8 cellular contexts compared by ENCODE assay signal in the genomic region with DNA sequence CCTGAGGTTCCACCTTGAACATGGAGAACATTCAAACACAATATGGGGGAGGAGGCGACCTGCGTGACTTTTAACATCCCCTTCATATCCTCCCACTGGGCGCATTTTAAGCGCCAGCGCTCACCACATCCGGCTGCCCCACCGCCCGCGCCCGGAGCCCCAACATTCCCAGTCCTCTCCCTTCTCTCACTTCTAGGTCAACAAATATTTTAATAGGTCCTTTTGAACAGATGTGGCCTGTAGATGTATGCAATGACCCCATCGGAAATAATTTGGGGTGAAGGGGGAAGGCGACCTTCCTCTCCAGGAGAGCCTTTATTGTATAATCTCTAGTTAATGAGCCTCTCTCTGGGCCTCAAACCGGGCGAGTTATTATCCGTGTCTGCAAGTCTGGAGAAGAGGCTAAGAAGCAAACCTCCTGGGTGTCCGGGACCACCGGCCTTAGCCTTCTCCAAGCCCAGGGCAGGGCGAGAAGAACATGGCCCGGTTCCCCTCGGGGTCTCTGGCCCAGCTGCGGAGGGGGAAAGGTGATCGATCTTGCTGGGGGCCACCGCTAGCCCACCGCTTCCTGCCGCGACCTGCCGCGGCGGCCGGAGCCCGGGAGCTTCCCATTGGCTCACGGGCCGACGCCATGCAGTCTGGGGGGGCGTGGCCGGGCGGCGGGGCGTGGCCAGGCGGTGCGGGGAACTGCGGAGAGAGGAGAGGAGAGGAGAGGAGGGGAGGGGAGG.
A peak's percentile ranks its signal among the peaks of the same experiment; 100 is the strongest.
DNase-seq lines count a peak whose midpoint lies in the region; ATAC-seq, FAIRE-seq and TF ChIP-seq lines count a peak whose summit lies in the region.

No MANE protein-coding gene starts in this region.

- H3K9me3 Mint-ChIP-seq in central memory CD8-positive, alpha-beta T cell: no peaks in the 10 kb centered on the region

- DNase-seq in GM19239 (ENCODE audit: insufficient read length, low spot score) (peak; percentile 56), HUDEP-2 (lab: John Stamatoyannopoulos, UW; ENCODE audit: unreplicated experiment in 76 of 76) (peak in 43 of 76 experiments; percentile 0 to 65 (median 23)), WERI-Rb-1 (peak; percentile 82), kidney (peak; percentile 80), middle frontal gyrus (ENCODE audit: extremely low spot score, low spot score) (no peak), mesenteric fat pad (ENCODE audit: low spot score) (no peak)
- no peak for DNase-seq in central memory CD8-positive, alpha-beta T cell (ENCODE audit: low spot score in 2 of 2)
- DNase-seq in stimulated activated CD4-positive, alpha-beta T cell treated with anti-CD3 and anti-CD28 coated beads, Interleukin-12 subunit alpha, Interleukin-12 subunit beta, amount 100 ng/mL, for 4 hours: peak; percentile 69

- H3K4me3 ChIP-seq in WERI-Rb-1 (ENCODE audit: low read depth, low read length) (peak overlapping the region; percentile 46), kidney (ENCODE audit: low read length in 2 of 2) (peak overlapping the region; percentile 56 to 69)

- H3K27me3 ChIP-seq in WERI-Rb-1 (ENCODE audit: insufficient read depth, low read depth, severe bottlenecking): no peaks in the 10 kb centered on the region

- H3K27ac ChIP-seq in WERI-Rb-1 (peak overlapping the region; percentile 47), kidney (ENCODE audit: low read depth in 2 of 2, low read length in 2 of 2) (no peak overlapping the region)

- peak overlapping the region; percentile 6 to 22 for H3K9ac ChIP-seq in kidney (ENCODE audit: low read length in 2 of 2)

- H3K4me1 ChIP-seq in kidney (ENCODE audit: control insufficient read depth in 1 of 2, insufficient read depth in 1 of 2, low read depth in 1 of 2, low read length in 2 of 2): no peaks in the 10 kb centered on the region

- peaks cover 2% of the 10 kb centered on the region for H3K36me3 Mint-ChIP-seq in central memory CD8-positive, alpha-beta T cell (ENCODE audit: insufficient read depth)

- H3K4me3 Mint-ChIP-seq in central memory CD8-positive, alpha-beta T cell: peak overlapping the region; percentile 78

- FAIRE-seq in GM19239 (lab: Jason Lieb, UNC) (no peak), kidney (lab: Jason Lieb, UNC) (no peak)

- H3K27me3 Mint-ChIP-seq in central memory CD8-positive, alpha-beta T cell: peaks cover 19% of the 10 kb centered on the region

- H3K36me3 ChIP-seq in WERI-Rb-1: no peaks in the 10 kb centered on the region
- H3K36me3 ChIP-seq in kidney (ENCODE audit: control insufficient read depth in 1 of 2, insufficient read depth in 2 of 2, low read length in 2 of 2): no peaks in the 10 kb centered on the region

- ATAC-seq in central memory CD8-positive, alpha-beta T cell (replicated peaks; ENCODE audit: extremely low read depth, poor library complexity, severe bottlenecking): peak; percentile 61

- H3K27ac Mint-ChIP-seq in central memory CD8-positive, alpha-beta T cell (ENCODE audit: low read depth): no peak overlapping the region

- peaks cover 11% of the 10 kb centered on the region for H3K4me1 Mint-ChIP-seq in central memory CD8-positive, alpha-beta T cell

- H3K9me3 ChIP-seq in WERI-Rb-1 (ENCODE audit: severe bottlenecking): no peaks in the 10 kb centered on the region
- H3K9me3 ChIP-seq in kidney (ENCODE audit: control insufficient read depth in 1 of 2, low read length in 2 of 2): no peaks in the 10 kb centered on the region

- TF ChIP-seq CTCF in WERI-Rb-1 (IDR thresholded peaks at IDR 0.05; ENCODE audit: low read depth, low read length) (no peak), kidney (IDR thresholded peaks at IDR 0.05; ENCODE audit: borderline replicate concordance, extremely low read depth, insufficient read depth) (no peak)

- intact Hi-C loops in kidney (cut with DNase I): no loop called here

Comparison
In these comparisons a context has a peak if more than half of its experiments do, and no peak if none do; other contexts are left out.
1. DNase-seq: peak in GM19239 (single experiment), HUDEP-2 (43 of 76), WERI-Rb-1 (single experiment), kidney (single experiment) and stimulated activated CD4-positive, alpha-beta T cell treated with anti-CD3 and anti-CD28 coated beads, Interleukin-12 subunit alpha, Interleukin-12 subunit beta, amount 100 ng/mL, for 4 hours (single experiment); none in central memory CD8-positive, alpha-beta T cell (0 of 2), middle frontal gyrus (single experiment) and mesenteric fat pad (single experiment).